In genomic region chr11:84019576-84020194, GRCh38 we compare ENCODE assay signal across 15 cellular contexts.
DNase-seq lines count a peak whose midpoint lies in the region; ATAC-seq and TF ChIP-seq lines count a peak whose summit lies in the region.
"Had no signal": no experiment of that assay in that cellular context is flagged by ENCODE, and none has a peak within 500 bp of the region (broad histone marks: within the 10 kb centered on the region; RNA-seq: fewer than 3 reads in every experiment).

No MANE protein-coding gene starts in this region.

- POLR2A ChIA-PET in AG04449 (lab: Yijun Ruan, JAX) = no interaction called here

- TF ChIP-seq CTCF in AG04449 (IDR thresholded peaks at IDR 0.05; ENCODE audit: insufficient read depth, low read length, missing control alignments) (no peak), choroid plexus epithelial cell (conservative IDR thresholded peaks at IDR 0.05; ENCODE audit: low read depth, low read length) (no peak), right atrium auricular region (IDR thresholded peaks at IDR 0.05) (no peak)

- peak; percentile 21 for DNase-seq in AG04449 (ENCODE audit: low read depth, low spot score)
- DNase-seq in NCI-H226 = peak; percentile 47
- peak; percentile 81 for DNase-seq in choroid plexus epithelial cell (ENCODE audit: low read depth)
- DNase-seq in right atrium auricular region (ENCODE audit: low spot score) = no peak
- DNase-seq in activated CD4-positive, alpha-beta T cell treated with anti-CD3 and anti-CD28 coated beads, Interleukin-2, amount 50 U/mL, for 4 hours = no peak
- no peak for DNase-seq in NCI-H187 treated with DMSO at 0.1 percent for 48 hours (lab: John Stamatoyannopoulos, UW)
- DNase-seq: activated CD4-positive, alpha-beta T cell treated with anti-CD3 and anti-CD28 coated beads, Interleukin-2, amount 10 ng/mL, durations not matched to agents 24 days and 14 days; central memory CD4-positive, alpha-beta T cell; H9; immature natural killer cell had no signal

- ATAC-seq in HG03159 (IDR thresholded peaks at IDR 0.05; ENCODE audit: unreplicated experiment) = no peak
- ATAC-seq: A549 had no signal

- H3K36me3 ChIP-seq in muscle layer of duodenum (ENCODE audit: control insufficient read depth in 1 of 2, insufficient read depth in 2 of 2, low read length in 2 of 2) (no peaks in the 10 kb centered on the region), right atrium auricular region (no peaks in the 10 kb centered on the region)
- H3K36me3 ChIP-seq: esophagus muscularis mucosa had no signal

- CTCF ChIA-PET in AG04449 (lab: Yijun Ruan, JAX) = no interaction called here

- H3K27ac ChIP-seq in muscle layer of duodenum (ENCODE audit: low read length) (peak overlapping the region; percentile 57), right atrium auricular region (no peak overlapping the region)
- H3K27ac ChIP-seq: A549 had no signal

- H3K27me3 ChIP-seq in muscle layer of duodenum (ENCODE audit: low read depth, low read length) (no peaks in the 10 kb centered on the region), right atrium auricular region (no peaks in the 10 kb centered on the region)
- H3K27me3 ChIP-seq: esophagus muscularis mucosa had no signal

- H3K4me1 ChIP-seq in muscle layer of duodenum (ENCODE audit: control insufficient read depth in 1 of 2, insufficient read depth in 2 of 2, low read length in 2 of 2) (peaks cover 0 to 21% of the 10 kb centered on the region in 2 donors), right atrium auricular region (no peaks in the 10 kb centered on the region)
- H3K4me1 ChIP-seq: A549 had no signal

- H3K4me3 ChIP-seq in AG04449 (ENCODE audit: low read depth, low read length) (no peak overlapping the region), choroid plexus epithelial cell (ENCODE audit: low read depth, low read length) (no peak overlapping the region), muscle layer of duodenum (ENCODE audit: low read depth in 1 of 2, low read length in 2 of 2) (no peak overlapping the region), right atrium auricular region (no peak overlapping the region)
- H3K4me3 ChIP-seq: A549, esophagus muscularis mucosa, skin epidermis had no signal

- H3K9me3 ChIP-seq in muscle layer of duodenum (ENCODE audit: control insufficient read depth in 1 of 2, low read length in 2 of 2) = no peaks in the 10 kb centered on the region
- no peaks in the 10 kb centered on the region for H3K9me3 ChIP-seq in right atrium auricular region
- H3K9me3 ChIP-seq: A549, esophagus muscularis mucosa had no signal

Comparison
In these comparisons a context has a peak if more than half of its experiments do, and no peak if none do; other contexts are left out.
1. DNase-seq: peak in AG04449 (single experiment), NCI-H226 (single experiment) and choroid plexus epithelial cell (single experiment); none in right atrium auricular region (single experiment), activated CD4-positive, alpha-beta T cell treated with anti-CD3 and anti-CD28 coated beads, Interleukin-2, amount 50 U/mL, for 4 hours (0 of 2) and NCI-H187 treated with DMSO at 0.1 percent for 48 hours (single experiment).